Comparison of ENCODE assay signal across 17 cellular contexts in the genomic region with DNA sequence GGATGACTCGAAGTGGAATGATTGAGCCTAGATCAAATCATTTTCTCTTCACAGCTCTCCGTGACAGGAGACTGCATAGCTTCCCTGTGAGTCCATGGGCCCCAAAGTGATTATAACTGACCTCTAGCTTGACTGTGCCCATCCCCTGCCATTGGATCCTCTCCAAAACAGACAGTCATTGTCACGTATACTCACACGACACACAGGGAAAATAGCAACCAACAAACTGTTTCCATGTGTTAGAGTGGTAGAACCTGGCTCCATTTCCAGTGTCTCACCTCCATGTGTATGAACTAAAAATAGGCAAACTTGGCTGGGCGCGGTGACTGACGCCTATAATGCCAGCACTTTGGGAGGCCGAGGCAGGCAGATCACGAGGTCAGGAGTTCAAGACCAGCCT. TPM values are rescaled to one million over a fixed set of nuclear protein-coding genes. Genes with fewer than 3 reads are reported as not detected.
DNase-seq lines count a peak whose midpoint lies in the region; ATAC-seq, FAIRE-seq and TF ChIP-seq lines count a peak whose summit lies in the region.
"Had no signal": no experiment of that assay in that cellular context is flagged by ENCODE, and none has a peak within 500 bp of the region (broad histone marks: within the 10 kb centered on the region; RNA-seq: fewer than 3 reads in every experiment).

No MANE protein-coding gene starts in this region.

- TF ChIP-seq POLR2A in vagina (IDR thresholded peaks at IDR 0.05) = no peak

- H3K27me3 Mint-ChIP-seq in GM23338 (ENCODE audit: insufficient read depth, low read depth, poor library complexity) = no peaks in the 10 kb centered on the region
- H3K27me3 Mint-ChIP-seq: brain, naive B cell had no signal

- DNase-seq in GM23338 (ENCODE audit: low spot score) = no peak
- DNase-seq in RCC 7860 (ENCODE audit: low spot score) = peak; percentile 99
- DNase-seq in fibroblast of the aortic adventitia (ENCODE audit: low read depth) = peak; percentile 75
- no peak for DNase-seq in vagina (ENCODE audit: extremely low spot score in 2 of 2)
- no peak for DNase-seq in sciatic nerve (ENCODE audit: low spot score)
- no peak for DNase-seq in occipital lobe (lab: John Stamatoyannopoulos, UW)
- DNase-seq: activated T-cell treated with anti-CD3 and anti-CD28 coated beads, Interleukin-2, amount 50 U/mL, for 72 hours; DMS 273 treated with DMSO at 0.1 percent for 48 hours; esophagus squamous epithelium; immature natural killer cell; naive B cell; NCI-H1436 treated with DMSO at 0.1 percent for 48 hours; right lobe of liver had no signal

- H3K36me3 Mint-ChIP-seq in GM23338 (ENCODE audit: low read depth) = no peaks in the 10 kb centered on the region

- H3K4me1 ChIP-seq in GM23338 (ENCODE audit: insufficient read depth) = peaks cover 9% of the 10 kb centered on the region; the same call in 1 of the 2 replicates
- H3K4me1 ChIP-seq in skeletal muscle satellite cell (ENCODE audit: control insufficient read depth, insufficient read depth, low read length) = peaks cover 55% of the 10 kb centered on the region
- H3K4me1 ChIP-seq in vagina = peaks cover 61% of the 10 kb centered on the region

- H3K4me2 ChIP-seq in GM23338 (no peak overlapping the region), skeletal muscle satellite cell (ENCODE audit: low read length) (peak overlapping the region; percentile 27)

- TF ChIP-seq CTCF in GM23338 (conservative IDR thresholded peaks at IDR 0.05; ENCODE audit: low read depth in 2 of 2) (no peak), fibroblast of the aortic adventitia (IDR thresholded peaks at IDR 0.05; ENCODE audit: insufficient read depth, low read length) (no peak), vagina (IDR thresholded peaks at IDR 0.05) (no peak)

- H3K27ac ChIP-seq in GM23338 (ENCODE audit: low read depth) = peak overlapping the region; percentile 69; the same call in 1 of the 2 replicates
- no peak overlapping the region for H3K27ac ChIP-seq in vagina
- H3K27ac ChIP-seq: right lobe of liver had no signal

- H3K4me3 Mint-ChIP-seq in GM23338 = no peak overlapping the region
- H3K4me3 Mint-ChIP-seq: activated T-cell treated with anti-CD3 and anti-CD28 coated beads, Interleukin-2, amount 50 U/mL, for 72 hours; brain; immature natural killer cell had no signal

- intact Hi-C loops in vagina (cut with DNase I) = loop anchor here (10.0 kb wide), 1 partner anchor 46 kb away; no protein-coding TSS in a partner anchor
- intact Hi-C loops in sciatic nerve (cut with DNase I) = no loop called here

- H3K36me3 ChIP-seq in GM23338 (ENCODE audit: insufficient read depth) = no peaks in the 10 kb centered on the region
- peaks cover 12% of the 10 kb centered on the region for H3K36me3 ChIP-seq in skeletal muscle satellite cell (ENCODE audit: insufficient read depth, low read length)
- peaks cover 0 to 7% of the 10 kb centered on the region in 2 donors for H3K36me3 ChIP-seq in vagina

- H3K4me1 Mint-ChIP-seq in GM23338 = peaks cover 13% of the 10 kb centered on the region

- no peaks in the 10 kb centered on the region for H3K9me2 ChIP-seq in GM23338 (ENCODE audit: insufficient read depth)

- FAIRE-seq in RCC 7860 (lab: Jason Lieb, UNC) = peak; percentile 97

- 0 out of 2 replicates have a peak overlapping the region, but pooled peaks have one; percentile 21 for H3K27ac Mint-ChIP-seq in GM23338
- H3K27ac Mint-ChIP-seq: activated T-cell treated with anti-CD3 and anti-CD28 coated beads, Interleukin-2, amount 50 U/mL, for 72 hours had no signal

- no peaks in the 10 kb centered on the region for H3K9me3 Mint-ChIP-seq in GM23338
- H3K9me3 Mint-ChIP-seq: activated T-cell treated with anti-CD3 and anti-CD28 coated beads, Interleukin-2, amount 50 U/mL, for 72 hours; brain; immature natural killer cell; naive B cell had no signal

- H3K9ac ChIP-seq in skeletal muscle satellite cell (ENCODE audit: low read depth, low read length) = peak overlapping the region; percentile 44

- H3K27me3 ChIP-seq in GM23338 (ENCODE audit: insufficient read depth) (no peaks in the 10 kb centered on the region), skeletal muscle satellite cell (ENCODE audit: control insufficient read depth, insufficient read depth, low read length) (no peaks in the 10 kb centered on the region), vagina (no peaks in the 10 kb centered on the region)
- H3K27me3 ChIP-seq: esophagus squamous epithelium, right lobe of liver had no signal

- no peak for ATAC-seq in GM23338
- ATAC-seq in HG02973 (IDR thresholded peaks at IDR 0.05; ENCODE audit: unreplicated experiment) = no peak
- ATAC-seq in sciatic nerve = no peak
- ATAC-seq: activated CD4-positive, CD25-positive, alpha-beta regulatory T cell treated with anti-CD3 and anti-CD28 coated beads, Interleukin-2, amount 50 U/mL, for 24 hours; activated T-cell treated with anti-CD3 and anti-CD28 coated beads, Interleukin-2, amount 50 U/mL, for 72 hours had no signal

- H3K4me3 ChIP-seq in GM23338 (no peak overlapping the region), fibroblast of the aortic adventitia (ENCODE audit: low read depth, low read length) (no peak overlapping the region), skeletal muscle satellite cell (ENCODE audit: low read length) (no peak overlapping the region), vagina (no peak overlapping the region)
- H3K4me3 ChIP-seq: esophagus squamous epithelium, right lobe of liver had no signal

- 0 out of 2 replicates have a peak, but pooled peaks cover 5% of the 10 kb centered on the region for H4K20me1 ChIP-seq in GM23338 (replicated peaks; ENCODE audit: insufficient read depth)

- H3K9me3 ChIP-seq in skeletal muscle satellite cell (replicated peaks; ENCODE audit: low read length) = no peaks in the 10 kb centered on the region
- no peaks in the 10 kb centered on the region for H3K9me3 ChIP-seq in vagina
- H3K9me3 ChIP-seq: esophagus squamous epithelium, right lobe of liver had no signal

- H3F3A ChIP-seq in GM23338 (replicated peaks; ENCODE audit: low read depth) = 0 out of 2 replicates have a peak, but pooled peaks cover 13% of the 10 kb centered on the region

- no peak overlapping the region for H2AFZ ChIP-seq in GM23338

- peaks cover 9% of the 10 kb centered on the region for H3K79me2 ChIP-seq in GM23338 (replicated peaks; ENCODE audit: insufficient read depth)

TF ChIP-seq in GM23338, 12 proteins besides CTCF, POLR2A, EP300 and RAD21 (continues in another document):
- TF ChIP-seq ZNF331 (CRISPR knock-in tag; IDR thresholded peaks at IDR 0.05; ENCODE audit: low read depth) (no peak), POLR2AphosphoS5 (IDR thresholded peaks at IDR 0.05; ENCODE audit: low read depth) (no peak), EZH2phosphoT487 (IDR thresholded peaks at IDR 0.05; ENCODE audit: unreplicated experiment) (no peak), CREB1 (CRISPR knock-in tag; IDR thresholded peaks at IDR 0.05; ENCODE audit: low read depth) (no peak)
- TF ChIP-seq, protein P1, sequence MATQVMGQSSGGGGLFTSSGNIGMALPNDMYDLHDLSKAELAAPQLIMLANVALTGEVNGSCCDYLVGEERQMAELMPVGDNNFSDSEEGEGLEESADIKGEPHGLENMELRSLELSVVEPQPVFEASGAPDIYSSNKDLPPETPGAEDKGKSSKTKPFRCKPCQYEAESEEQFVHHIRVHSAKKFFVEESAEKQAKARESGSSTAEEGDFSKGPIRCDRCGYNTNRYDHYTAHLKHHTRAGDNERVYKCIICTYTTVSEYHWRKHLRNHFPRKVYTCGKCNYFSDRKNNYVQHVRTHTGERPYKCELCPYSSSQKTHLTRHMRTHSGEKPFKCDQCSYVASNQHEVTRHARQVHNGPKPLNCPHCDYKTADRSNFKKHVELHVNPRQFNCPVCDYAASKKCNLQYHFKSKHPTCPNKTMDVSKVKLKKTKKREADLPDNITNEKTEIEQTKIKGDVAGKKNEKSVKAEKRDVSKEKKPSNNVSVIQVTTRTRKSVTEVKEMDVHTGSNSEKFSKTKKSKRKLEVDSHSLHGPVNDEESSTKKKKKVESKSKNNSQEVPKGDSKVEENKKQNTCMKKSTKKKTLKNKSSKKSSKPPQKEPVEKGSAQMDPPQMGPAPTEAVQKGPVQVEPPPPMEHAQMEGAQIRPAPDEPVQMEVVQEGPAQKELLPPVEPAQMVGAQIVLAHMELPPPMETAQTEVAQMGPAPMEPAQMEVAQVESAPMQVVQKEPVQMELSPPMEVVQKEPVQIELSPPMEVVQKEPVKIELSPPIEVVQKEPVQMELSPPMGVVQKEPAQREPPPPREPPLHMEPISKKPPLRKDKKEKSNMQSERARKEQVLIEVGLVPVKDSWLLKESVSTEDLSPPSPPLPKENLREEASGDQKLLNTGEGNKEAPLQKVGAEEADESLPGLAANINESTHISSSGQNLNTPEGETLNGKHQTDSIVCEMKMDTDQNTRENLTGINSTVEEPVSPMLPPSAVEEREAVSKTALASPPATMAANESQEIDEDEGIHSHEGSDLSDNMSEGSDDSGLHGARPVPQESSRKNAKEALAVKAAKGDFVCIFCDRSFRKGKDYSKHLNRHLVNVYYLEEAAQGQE (IDR thresholded peaks at IDR 0.05; ENCODE audit: unreplicated experiment) = no peak

RNA-seq across cellular contexts. Expression of a gene that starts 48.8 kb away (rescaled TPM):
- total RNA-seq in GM23338 (2014; rRNA removed; shearing (Covaris generic)) = 5.0 and 5.6 TPM in 2 replicates
- 9.7 and 9.8 TPM in 2 replicates for polyA plus RNA-seq in GM23338 (2016; fragmentation: Nextera tagmentation; extraction: Ambion mirVana)
- total RNA-seq in fibroblast of the aortic adventitia (ENCODE audit: low replicate concordance) (0.49 and 2.1 TPM in 2 replicates), vagina (0.49 TPM), sciatic nerve (0.89 TPM), occipital lobe (5.8 TPM)
- 3.7 and 4.3 TPM in 2 replicates for total RNA-seq in skeletal muscle satellite cell (2012; rRNA removed)
- polyA plus RNA-seq: immature natural killer cell had no signal

Comparison
In these comparisons a context has a peak if more than half of its experiments do, and no peak if none do; other contexts are left out.
1. DNase-seq: peak in RCC 7860 (single experiment) and fibroblast of the aortic adventitia (single experiment); none in GM23338 (single experiment), vagina (0 of 2), sciatic nerve (single experiment) and occipital lobe (single experiment).